12 cellular contexts compared by ENCODE assay signal in genomic region chr15:26050271-26050670, GRCh38.
A peak's percentile ranks its signal among the peaks of the same experiment; 100 is the strongest.
DNase-seq lines count a peak whose midpoint lies in the region; TF ChIP-seq lines count a peak whose summit lies in the region.
"Had no signal": no experiment of that assay in that cellular context is flagged by ENCODE, and none has a peak within 500 bp of the region (broad histone marks: within the 10 kb centered on the region; RNA-seq: fewer than 3 reads in every experiment).

No MANE protein-coding gene starts in this region.

- DNase-seq in astrocyte of the hippocampus (ENCODE audit: low read depth, low spot score): peak; percentile 4
- peak; percentile 63 for DNase-seq in cerebellar cortex (ENCODE audit: low spot score)
- no peak for DNase-seq in neuronal stem cell (ENCODE audit: low spot score)
- DNase-seq in erythroblast (lab: John Stamatoyannopoulos, UW): no peak
- no peak for DNase-seq in tibial artery
- no peak for DNase-seq in activated naive CD4-positive, alpha-beta T cell treated with Interleukin-2 at 50 U/mL for 16 hours
- DNase-seq: BE2C; CD4-positive, alpha-beta memory T cell; DMS79 had no signal

- no peak for TF ChIP-seq CTCF in tibial artery (IDR thresholded peaks at IDR 0.05)

- H4K91ac ChIP-seq in neuronal stem cell (ENCODE audit: low read depth, low read length, poor library complexity): no peak overlapping the region

- intact Hi-C loops in tibial artery (cut with DNase I; ENCODE audit: low total_unique reads): no loop called here

- H3K27me3 ChIP-seq in neuronal stem cell (ENCODE audit: control insufficient read depth in 3 of 3, insufficient read depth in 3 of 3, low read depth in 1 of 3, low read length in 3 of 3) (no peaks in the 10 kb centered on the region), tibial artery (peaks cover 0 to 4% of the 10 kb centered on the region in 2 donors)
- H3K27me3 ChIP-seq: BE2C had no signal

- no peaks in the 10 kb centered on the region for H3K36me3 ChIP-seq in neuronal stem cell (replicated peaks in 1 of 2; ENCODE audit: control insufficient read depth in 2 of 2, insufficient read depth in 2 of 2, low read length in 2 of 2)
- no peaks in the 10 kb centered on the region for H3K36me3 ChIP-seq in tibial artery
- H3K36me3 ChIP-seq: BE2C, HAP-1 had no signal

- H3K23ac ChIP-seq in neuronal stem cell (ENCODE audit: low read depth, low read length, poor library complexity): no peak overlapping the region

- no peak overlapping the region for H3K4ac ChIP-seq in neuronal stem cell (ENCODE audit: low read length)

- no peaks in the 10 kb centered on the region for H3K9me3 ChIP-seq in neuronal stem cell (replicated peaks in 1 of 2; ENCODE audit: control insufficient read depth in 2 of 2, insufficient read depth in 1 of 2, low read depth in 1 of 2, low read length in 2 of 2)
- H3K9me3 ChIP-seq in tibial artery: no peaks in the 10 kb centered on the region
- H3K9me3 ChIP-seq: A549, BE2C, HAP-1 had no signal

- H2BK12ac ChIP-seq in neuronal stem cell (ENCODE audit: low read length): no peak overlapping the region

- no CpG with 5 or more reads among the region's 6 CpGs for WGBS in neuronal stem cell (ENCODE audit: extremely low coverage in 2 of 2, insufficient read length in 2 of 2, insufficient replicate concordance in 1 of 2), 2 donors

- no peak overlapping the region for H4K8ac ChIP-seq in neuronal stem cell (ENCODE audit: low read depth, low read length)

- H3K79me1 ChIP-seq in neuronal stem cell (ENCODE audit: low read depth, low read length): no peaks in the 10 kb centered on the region

- H2BK5ac ChIP-seq in neuronal stem cell (ENCODE audit: low read length): no peak overlapping the region

- no peak overlapping the region for H2BK120ac ChIP-seq in neuronal stem cell (ENCODE audit: low read depth, low read length)

- TF ChIP-seq POLR2A in erythroblast (IDR thresholded peaks at IDR 0.05; ENCODE audit: low read length): no peak

- H2BK15ac ChIP-seq in neuronal stem cell (ENCODE audit: low read length): no peak overlapping the region

- H3K14ac ChIP-seq in neuronal stem cell (ENCODE audit: low read length): no peak overlapping the region

- H2AFZ ChIP-seq in neuronal stem cell (ENCODE audit: low read length): peak overlapping the region; percentile 46

- H3K27ac ChIP-seq in neuronal stem cell (replicated peaks; ENCODE audit: low read length) (no peak overlapping the region), tibial artery (no peak overlapping the region)
- H3K27ac ChIP-seq: A549, C4-2B had no signal

- H3K4me2 ChIP-seq in neuronal stem cell (ENCODE audit: insufficient read depth, low read length, poor library complexity, severe bottlenecking): no peak overlapping the region
- H3K4me2 ChIP-seq: A549 had no signal

- no peak overlapping the region for H2AK5ac ChIP-seq in neuronal stem cell (ENCODE audit: low read depth, low read length)

- no peak overlapping the region for H3K9ac ChIP-seq in neuronal stem cell (ENCODE audit: low read depth, low read length, poor library complexity)

- H3K18ac ChIP-seq in neuronal stem cell (ENCODE audit: low read length): no peak overlapping the region

- no peak overlapping the region for H3K4me3 ChIP-seq in neuronal stem cell (ENCODE audit: low read length in 2 of 2)
- H3K4me3 ChIP-seq in tibial artery: no peak overlapping the region
- H3K4me3 ChIP-seq: A549, HAP-1 had no signal

- H3K4me1 ChIP-seq in neuronal stem cell (ENCODE audit: control insufficient read depth in 2 of 2, insufficient read depth in 1 of 2, low read depth in 1 of 2, low read length in 2 of 2) (peaks cover 0 to 12% of the 10 kb centered on the region in 2 donors), tibial artery (peaks cover 0 to 7% (median 0%) of the 10 kb centered on the region in 4 donors)
- H3K4me1 ChIP-seq: A549, BE2C had no signal

Comparison
In these comparisons a context has a peak if more than half of its experiments do, and no peak if none do; other contexts are left out.
1. DNase-seq: peak in astrocyte of the hippocampus (single experiment) and cerebellar cortex (single experiment); none in neuronal stem cell (single experiment), erythroblast (0 of 2), tibial artery (0 of 2) and activated naive CD4-positive, alpha-beta T cell treated with Interleukin-2 at 50 U/mL for 16 hours (single experiment).